ENCODE assay signal across 6 cellular contexts in the genomic region with DNA sequence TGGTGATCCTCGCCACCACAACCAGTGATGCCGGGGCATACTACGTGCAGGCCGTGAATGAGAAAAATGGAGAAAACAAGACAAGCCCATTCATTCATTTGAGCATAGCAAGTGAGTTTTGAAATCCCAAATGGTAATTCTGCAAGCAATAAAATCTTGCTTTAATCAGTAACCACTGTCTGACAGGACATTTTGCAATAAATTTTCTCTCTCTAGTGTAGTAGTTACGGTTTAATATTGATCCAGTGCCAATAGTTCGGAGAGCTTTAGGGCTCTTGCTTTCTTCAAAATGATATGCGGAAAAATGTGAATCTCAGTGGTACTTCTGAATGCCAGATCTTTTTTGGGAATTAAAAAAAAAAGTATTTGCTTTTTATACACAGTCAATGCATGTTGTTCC.
"Had no signal": no experiment of that assay in that cellular context is flagged by ENCODE, and none has a peak within 500 bp of the region (broad histone marks: within the 10 kb centered on the region; RNA-seq: fewer than 3 reads in every experiment).

No MANE protein-coding gene starts in this region.

- ATAC-seq: HCT116 had no signal

- H3K4me3 ChIP-seq: GM23248, HAP-1 had no signal

- H3K9me3 ChIP-seq: HAP-1 had no signal

- H3K9ac ChIP-seq: GM23248 had no signal

- H3K27ac ChIP-seq: GM23248 had no signal

- DNase-seq: GM23248, GOT3, H7, HFFc6 had no signal

- H3K4me1 ChIP-seq: HAP-1 had no signal

- H3K36me3 ChIP-seq: HAP-1 had no signal
